In genomic region chr10:93272884-93273675, GRCh38 we compare ENCODE assay signal across 18 cellular contexts.
DNase-seq lines count a peak whose midpoint lies in the region; ATAC-seq and TF ChIP-seq lines count a peak whose summit lies in the region.
"Had no signal": no experiment of that assay in that cellular context is flagged by ENCODE, and none has a peak within 500 bp of the region (broad histone marks: within the 10 kb centered on the region; RNA-seq: fewer than 3 reads in every experiment).

No MANE protein-coding gene starts in this region.

- H3K27me3 ChIP-seq in BLaER1 (no peaks in the 10 kb centered on the region), HUES6 (ENCODE audit: control insufficient read depth, insufficient read depth, low read length) (no peaks in the 10 kb centered on the region)
- H3K27me3 ChIP-seq: BE2C had no signal

- no peak for ATAC-seq in HG02938 (IDR thresholded peaks at IDR 0.05; ENCODE audit: unreplicated experiment)

- POLR2A ChIA-PET in OCI-LY7 (lab: Charles Lee) = no interaction called here

- H3K4me1 ChIP-seq in BLaER1 = peaks cover 74% of the 10 kb centered on the region
- H3K4me1 ChIP-seq in HUES6 (ENCODE audit: control insufficient read depth, insufficient read depth, low read length) = peaks cover 30% of the 10 kb centered on the region
- H3K4me1 ChIP-seq in OCI-LY7 (ENCODE audit: insufficient read depth, low read length, poor library complexity, severe bottlenecking) = no peaks in the 10 kb centered on the region
- H3K4me1 ChIP-seq: BE2C had no signal

- intact Hi-C loops in OCI-LY7 (cut with micrococcal nuclease; ENCODE audit: unreplicated experiment) = loop anchor here (10.0 kb wide), 1 partner anchor 1132 kb away; the partner anchor contains the start of gene TBC1D12

- H3K79me2 ChIP-seq in OCI-LY7 (ENCODE audit: insufficient read depth, low read depth, low read length) = no peaks in the 10 kb centered on the region

- CTCF ChIA-PET in OCI-LY7 (lab: Charles Lee; ENCODE audit: unreplicated experiment) = no interaction called here

- no peak for TF ChIP-seq CTCF in OCI-LY7 (conservative IDR thresholded peaks at IDR 0.05; ENCODE audit: low read length)

- peak; percentile 99 for DNase-seq in iPS DF 19.7 (ENCODE audit: low read depth, low spot score)
- DNase-seq in left kidney (ENCODE audit: low read depth, low spot score) = peak; percentile 14
- DNase-seq in T-helper 2 cell = no peak
- no peak for DNase-seq in NCI-H1436 (lab: John Stamatoyannopoulos, UW)
- DNase-seq in OCI-LY7 (ENCODE audit: low spot score) = no peak
- DNase-seq: 8988T; BE2C; CD4-positive, alpha-beta memory T cell; DND-41; KG1; NCI-H1048; NCI-H146; NCI-H2081 treated with DMSO at 0.1 percent for 48 hours; NCI-H510A treated with DMSO at 0.1 percent for 48 hours; NCI-H82 had no signal

- no peak overlapping the region for H2AFZ ChIP-seq in OCI-LY7 (ENCODE audit: low read length)

- BruUV-seq in OCI-LY7 (replicated peaks; lab: Mats Ljungman, UMichigan) = no TSS peak

- no peaks in the 10 kb centered on the region for H3K9me2 ChIP-seq in OCI-LY7 (ENCODE audit: insufficient read depth, low read length)

- H3K9ac ChIP-seq in BLaER1 (no peak overlapping the region), HUES6 (ENCODE audit: low read length) (peak overlapping the region; percentile 93)

- H3K27ac ChIP-seq in BLaER1 (peak overlapping the region; percentile 58), HUES6 (ENCODE audit: low read depth, low read length) (peak overlapping the region; percentile 96), OCI-LY7 (ENCODE audit: low read depth, low read length, poor library complexity, severe bottlenecking) (no peak overlapping the region)

- H3K4me2 ChIP-seq in BLaER1 (peak overlapping the region; percentile 37), OCI-LY7 (ENCODE audit: low read length) (no peak overlapping the region)

- H3K36me3 ChIP-seq in BLaER1 (no peaks in the 10 kb centered on the region), HUES6 (ENCODE audit: control insufficient read depth, insufficient read depth, low read length) (no peaks in the 10 kb centered on the region), OCI-LY7 (ENCODE audit: insufficient read depth, low read length) (no peaks in the 10 kb centered on the region)
- H3K36me3 ChIP-seq: BE2C had no signal

- no peaks in the 10 kb centered on the region for H4K20me1 ChIP-seq in BLaER1
- H4K20me1 ChIP-seq in OCI-LY7 (ENCODE audit: insufficient read depth, low read length) = no peaks in the 10 kb centered on the region

- peaks cover 41% of the 10 kb centered on the region for H3K9me3 ChIP-seq in BLaER1
- H3K9me3 ChIP-seq in HUES6 (ENCODE audit: control insufficient read depth, insufficient read depth, low read depth, low read length) = peaks cover 27% of the 10 kb centered on the region
- H3K9me3 ChIP-seq in OCI-LY7 (ENCODE audit: low read length) = no peaks in the 10 kb centered on the region
- H3K9me3 ChIP-seq: BE2C had no signal

- H3K4me3 ChIP-seq in BLaER1 (no peak overlapping the region), HUES6 (ENCODE audit: low read depth, low read length) (peak overlapping the region; percentile 48), OCI-LY7 (ENCODE audit: low read depth, low read length, poor library complexity, severe bottlenecking) (no peak overlapping the region)

Comparison
In these comparisons a context has a peak if more than half of its experiments do, and no peak if none do; other contexts are left out.
1. DNase-seq: peak in iPS DF 19.7 (single experiment) and left kidney (single experiment); none in T-helper 2 cell (0 of 5), NCI-H1436 (single experiment) and OCI-LY7 (single experiment).